10 cellular contexts compared by ENCODE assay signal in genomic region chr16:2942045-2942444, GRCh38. TPM values are rescaled to one million over a fixed set of nuclear protein-coding genes. Genes with fewer than 3 reads are reported as not detected.
"Had no signal": no experiment of that assay in that cellular context is flagged by ENCODE, and none has a peak within 500 bp of the region (broad histone marks: within the 10 kb centered on the region; RNA-seq: fewer than 3 reads in every experiment).

No MANE protein-coding gene starts in this region.

- H3K9ac ChIP-seq: GM23248 had no signal

- H3K4me3 ChIP-seq: GM23248, HAP-1 had no signal

- DNase-seq: GM23248, GOT3, H7, HFFc6, KBM-7 had no signal

- ATAC-seq: HCT116, HepG2 had no signal

- H3K27ac Mint-ChIP-seq: HFFc6 had no signal

- H3K27ac ChIP-seq: GM23248, HL-60 had no signal

- H3K9me3 Mint-ChIP-seq: HFFc6, IgD-negative memory B cell had no signal

- H3K9me3 ChIP-seq: HAP-1 had no signal

- FAIRE-seq: HepG2 had no signal

- H3K4me3 Mint-ChIP-seq: HFFc6, IgD-negative memory B cell had no signal

- H2AFZ ChIP-seq: GM23248 had no signal

- H3K4me1 ChIP-seq: HAP-1 had no signal

- H3K27me3 Mint-ChIP-seq: IgD-negative memory B cell had no signal

RNA-seq across cellular contexts. Expression of gene KREMEN2, which starts 22.0 kb away (rescaled TPM):
- total RNA-seq: GM23248, HFFc6 had no signal
- polyA plus RNA-seq: GM23248 had no signal
